In genomic region chr1:93846929-93847810, GRCh38 we compare ENCODE assay signal across 1 cellular context.
TF ChIP-seq lines count a peak whose summit lies in the region.

No MANE protein-coding gene starts in this region.

TF ChIP-seq in A549, 52 proteins besides CTCF, POLR2A, EP300 and RAD21 (continued from another document):
- TF ChIP-seq REST (IDR thresholded peaks at IDR 0.05), result no peak
